In genomic region chr10:62053860-62054259, GRCh38 we compare ENCODE assay signal across 13 cellular contexts.
DNase-seq lines count a peak whose midpoint lies in the region; TF ChIP-seq lines count a peak whose summit lies in the region.
"Had no signal": no experiment of that assay in that cellular context is flagged by ENCODE, and none has a peak within 500 bp of the region (broad histone marks: within the 10 kb centered on the region; RNA-seq: fewer than 3 reads in every experiment).

No MANE protein-coding gene starts in this region.

- H3K9me2 ChIP-seq in OCI-LY7 (ENCODE audit: insufficient read depth, low read length): no peaks in the 10 kb centered on the region

- peaks cover 100% of the 10 kb centered on the region for H3K36me3 Mint-ChIP-seq in activated T-cell treated with anti-CD3 and anti-CD28 coated beads, Interleukin-2, amount 50 U/mL, for 24 hours (ENCODE audit: low read depth)

- TF ChIP-seq EP300 in suprapubic skin (IDR thresholded peaks at IDR 0.05): no peak

- TF ChIP-seq CTCF in OCI-LY7 (conservative IDR thresholded peaks at IDR 0.05; ENCODE audit: low read length) (no peak), fibroblast of villous mesenchyme (IDR thresholded peaks at IDR 0.05; ENCODE audit: insufficient read depth, low read depth, low read length) (no peak), suprapubic skin (IDR thresholded peaks at IDR 0.05) (no peak)

- H3K27me3 Mint-ChIP-seq in activated T-cell treated with anti-CD3 and anti-CD28 coated beads, Interleukin-2, amount 50 U/mL, for 24 hours: no peaks in the 10 kb centered on the region

- H3K9me3 Mint-ChIP-seq in activated T-cell treated with anti-CD3 and anti-CD28 coated beads, Interleukin-2, amount 50 U/mL, for 24 hours: peaks cover 6% of the 10 kb centered on the region

- no peaks in the 10 kb centered on the region for H4K20me1 ChIP-seq in OCI-LY7 (ENCODE audit: insufficient read depth, low read length)

- H2AFZ ChIP-seq in OCI-LY7 (ENCODE audit: low read length): no peak overlapping the region

- POLR2A ChIA-PET in OCI-LY7 (lab: Charles Lee): interaction anchor here (0.6 to 2.4 kb wide), 12 partner anchors 8 to 155 kb away, joined by 3 to 20 read pairs (median 6); no protein-coding TSS in a partner anchor

- H3K4me3 Mint-ChIP-seq in activated T-cell treated with anti-CD3 and anti-CD28 coated beads, Interleukin-2, amount 50 U/mL, for 24 hours: peak overlapping the region; percentile 90

- peak overlapping the region; percentile 5; the same call in 1 of the 2 replicates for H3K4me2 ChIP-seq in OCI-LY7 (ENCODE audit: low read length)

- no peaks in the 10 kb centered on the region for H3K9me3 ChIP-seq in OCI-LY7 (ENCODE audit: low read length)
- H3K9me3 ChIP-seq in suprapubic skin: no peaks in the 10 kb centered on the region

- H3K27me3 ChIP-seq in suprapubic skin: no peaks in the 10 kb centered on the region

- H3K4me3 ChIP-seq in OCI-LY7 (ENCODE audit: low read depth, low read length, poor library complexity, severe bottlenecking) (no peak overlapping the region), fibroblast of villous mesenchyme (ENCODE audit: low read depth, low read length) (peak overlapping the region; percentile 99), suprapubic skin (peak overlapping the region; percentile 25)

- peak overlapping the region; percentile 100 for H3K27ac Mint-ChIP-seq in activated T-cell treated with anti-CD3 and anti-CD28 coated beads, Interleukin-2, amount 50 U/mL, for 24 hours

- intact Hi-C loops in OCI-LY7 (cut with micrococcal nuclease; ENCODE audit: unreplicated experiment): no loop called here

- H3K79me2 ChIP-seq in OCI-LY7 (ENCODE audit: insufficient read depth, low read depth, low read length): peaks cover 16% of the 10 kb centered on the region; the same call in 1 of the 2 replicates

- 51% methylated on average over 2 of the region's 2 CpGs for WGBS in suprapubic skin

- H3K36me3 ChIP-seq in OCI-LY7 (ENCODE audit: insufficient read depth, low read length) (peaks cover 83% of the 10 kb centered on the region), suprapubic skin (peaks cover 19% of the 10 kb centered on the region)

- H3K4me1 ChIP-seq in OCI-LY7 (ENCODE audit: insufficient read depth, low read length, poor library complexity, severe bottlenecking): peaks cover 41% of the 10 kb centered on the region
- H3K4me1 ChIP-seq in suprapubic skin: peaks cover 74% of the 10 kb centered on the region

- DNase-seq in activated T-cell treated with anti-CD3 and anti-CD28 coated beads, Interleukin-2, amount 50 U/mL, for 24 hours: no peak
- DNase-seq in activated T-cell treated with anti-CD3 and anti-CD28 coated beads, Interleukin-2, amount 50 U/mL, for 48 hours: no peak
- DNase-seq in OCI-LY7 (ENCODE audit: low spot score) (no peak), fibroblast of villous mesenchyme (ENCODE audit: low read depth) (no peak), suprapubic skin (ENCODE audit: low spot score in 2 of 2) (no peak), HUDEP-2 (lab: John Stamatoyannopoulos, UW; ENCODE audit: unreplicated experiment in 76 of 76) (no peak), AG08396 (ENCODE audit: low spot score) (no peak), COLO668 (lab: John Stamatoyannopoulos, UW; ENCODE audit: unreplicated experiment) (no peak)
- DNase-seq: activated CD8-positive, alpha-beta memory T cell treated with anti-CD3 and anti-CD28 coated beads, Interleukin-2, amount 50 U/mL, for 4 hours; cortex of kidney; NCI-H187; posterior cingulate gyrus; SIG-M5 had no signal

- CTCF ChIA-PET in OCI-LY7 (lab: Charles Lee; ENCODE audit: unreplicated experiment): interaction anchor here (1.0 kb wide), 1 partner anchor 9 kb away, joined by 3 read pairs; no protein-coding TSS in a partner anchor

- no TSS peak for BruUV-seq in OCI-LY7 (replicated peaks; lab: Mats Ljungman, UMichigan)

- H3K4me1 Mint-ChIP-seq in activated T-cell treated with anti-CD3 and anti-CD28 coated beads, Interleukin-2, amount 50 U/mL, for 24 hours (ENCODE audit: low read depth): peaks cover 99% of the 10 kb centered on the region

- no peak overlapping the region for H3K27ac ChIP-seq in OCI-LY7 (ENCODE audit: low read depth, low read length, poor library complexity, severe bottlenecking)
- H3K27ac ChIP-seq in suprapubic skin: no peak overlapping the region

- no peak for TF ChIP-seq POLR2A in suprapubic skin (IDR thresholded peaks at IDR 0.05)
